8 cellular contexts compared by ENCODE assay signal in the genomic region with DNA sequence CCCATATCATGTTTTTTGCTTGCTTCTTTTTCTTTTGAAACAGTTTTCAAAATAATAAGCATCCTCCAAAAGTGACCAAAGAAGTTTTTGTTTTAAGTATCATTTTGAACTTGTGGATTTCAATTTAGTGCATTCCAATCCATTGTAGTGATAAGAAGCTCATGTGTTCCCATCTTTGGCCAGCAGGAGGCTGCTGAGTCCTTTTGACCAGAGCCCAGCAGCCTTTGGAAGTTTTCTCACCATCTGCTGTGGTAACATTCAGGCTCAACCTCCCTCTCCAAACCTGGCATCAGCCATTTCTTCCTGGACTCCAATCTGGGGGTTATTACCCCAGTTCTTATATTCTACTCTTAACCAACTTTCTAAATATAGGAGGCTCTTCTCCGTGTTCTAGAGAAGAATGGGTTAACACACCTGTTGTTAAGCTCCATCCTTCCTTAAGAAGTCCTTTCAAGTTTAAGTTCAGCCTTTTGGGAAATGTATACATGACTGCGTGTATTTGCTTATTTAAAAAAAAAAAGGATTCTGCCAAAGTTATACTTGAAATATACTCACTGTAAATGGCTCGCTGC. TPM values are rescaled to one million over a fixed set of nuclear protein-coding genes. Genes with fewer than 3 reads are reported as not detected.
A peak's percentile ranks its signal among the peaks of the same experiment; 100 is the strongest.
DNase-seq lines count a peak whose midpoint lies in the region; ATAC-seq and TF ChIP-seq lines count a peak whose summit lies in the region.

No MANE protein-coding gene starts in this region.

- ATAC-seq in CD4-positive, alpha-beta T cell (ENCODE audit: poor library complexity) = no peak
- peak; percentile 58 for ATAC-seq in GM18520 (IDR thresholded peaks at IDR 0.05; ENCODE audit: unreplicated experiment)
- ATAC-seq in HG03196 (IDR thresholded peaks at IDR 0.05; ENCODE audit: unreplicated experiment) = peak; percentile 61
- ATAC-seq in HG03571 (IDR thresholded peaks at IDR 0.05; ENCODE audit: unreplicated experiment) = no peak

- peak; percentile 55 for TF ChIP-seq CTCF in CD4-positive, alpha-beta T cell (IDR thresholded peaks at IDR 0.05)
- peak; percentile 90 for TF ChIP-seq CTCF in retinal pigment epithelial cell (conservative IDR thresholded peaks at IDR 0.05; ENCODE audit: low read depth, low read length)

- H3K36me3 Mint-ChIP-seq in CD4-positive, alpha-beta T cell (ENCODE audit: low read depth) = no peaks in the 10 kb centered on the region
- no peaks in the 10 kb centered on the region for H3K36me3 Mint-ChIP-seq in activated naive CD4-positive, alpha-beta T cell treated with anti-CD3 and anti-CD28 coated beads, Interleukin-2, amount 10 ng/mL, durations not matched to agents 7 days and 5 days

- CTCF ChIA-PET in CD4-positive, alpha-beta T cell (lab: Charles Lee) = interaction anchor here (0.5 to 1.5 kb wide), 4 partner anchors 36 to 217 kb away, joined by 3 to 8 read pairs (median 4); no protein-coding TSS in a partner anchor
- CTCF ChIA-PET in activated naive CD4-positive, alpha-beta T cell treated with anti-CD3 and anti-CD28 coated beads, Interleukin-2, amount 10 ng/mL, durations not matched to agents 7 days and 5 days (lab: Charles Lee) = interaction anchor here (0.7 to 3.6 kb wide), 21 partner anchors 9 to 908 kb away, joined by 3 to 32 read pairs (median 4); partner anchors contain the start of gene MRPS5

- no peaks in the 10 kb centered on the region for H3K27me3 ChIP-seq in CD4-positive, alpha-beta T cell (ENCODE audit: control insufficient read depth, insufficient read depth, low read length)

- intact Hi-C loops in CD4-positive, alpha-beta T cell (cut with DNase I, micrococcal nuclease) = loop anchor here (1.0 kb wide), 1 partner anchor 129 kb away; no protein-coding TSS in a partner anchor
- intact Hi-C loops in cardiac septum (cut with DNase I) = loop anchor here (5.0 kb wide), 1 partner anchor 131 kb away; no protein-coding TSS in a partner anchor

- H3K27me3 Mint-ChIP-seq in CD4-positive, alpha-beta T cell = peaks cover 22% of the 10 kb centered on the region
- H3K27me3 Mint-ChIP-seq in activated naive CD4-positive, alpha-beta T cell treated with anti-CD3 and anti-CD28 coated beads, Interleukin-2, amount 10 ng/mL, durations not matched to agents 7 days and 5 days = peaks cover 29% of the 10 kb centered on the region

- H3K27ac ChIP-seq in CD4-positive, alpha-beta T cell (ENCODE audit: low read depth, low read length) = no peak overlapping the region

- peak in 7 of 10 experiments; percentile 6 to 33 (median 20) for DNase-seq in CD4-positive, alpha-beta T cell
- peak; percentile 53 for DNase-seq in NCI-H748 (lab: John Stamatoyannopoulos, UW; ENCODE audit: unreplicated experiment)
- peak; percentile 70 for DNase-seq in activated naive CD4-positive, alpha-beta T cell treated with anti-CD3 and anti-CD28 coated beads, Interleukin-2, amount 10 ng/mL, durations not matched to agents 7 days and 5 days
- DNase-seq in cardiac septum (ENCODE audit: low spot score) = peak; percentile 14
- peak; percentile 26 for DNase-seq in retinal pigment epithelial cell (ENCODE audit: low read depth)

- no peak overlapping the region for H3K4me3 ChIP-seq in retinal pigment epithelial cell (ENCODE audit: low read length)

- H3K4me3 Mint-ChIP-seq in CD4-positive, alpha-beta T cell = no peak overlapping the region
- no peak overlapping the region for H3K4me3 Mint-ChIP-seq in activated naive CD4-positive, alpha-beta T cell treated with anti-CD3 and anti-CD28 coated beads, Interleukin-2, amount 10 ng/mL, durations not matched to agents 7 days and 5 days

- POLR2A ChIA-PET in CD4-positive, alpha-beta T cell (lab: Charles Lee) = interaction anchor here (0.7 kb wide), 2 partner anchors 37 to 39 kb away, joined by 3 read pairs; partner anchors contain the start of gene MAL

- no peaks in the 10 kb centered on the region for H3K9me3 ChIP-seq in CD4-positive, alpha-beta T cell (ENCODE audit: control insufficient read depth, low read length)

- no peaks in the 10 kb centered on the region for H3K9me3 Mint-ChIP-seq in CD4-positive, alpha-beta T cell
- H3K9me3 Mint-ChIP-seq in activated naive CD4-positive, alpha-beta T cell treated with anti-CD3 and anti-CD28 coated beads, Interleukin-2, amount 10 ng/mL, durations not matched to agents 7 days and 5 days = no peaks in the 10 kb centered on the region

- H3K4me1 Mint-ChIP-seq in CD4-positive, alpha-beta T cell (ENCODE audit: low read depth) = no peaks in the 10 kb centered on the region
- H3K4me1 Mint-ChIP-seq in activated naive CD4-positive, alpha-beta T cell treated with anti-CD3 and anti-CD28 coated beads, Interleukin-2, amount 10 ng/mL, durations not matched to agents 7 days and 5 days = peaks cover 3% of the 10 kb centered on the region

- no peak overlapping the region for H3K27ac Mint-ChIP-seq in CD4-positive, alpha-beta T cell
- no peak overlapping the region for H3K27ac Mint-ChIP-seq in activated naive CD4-positive, alpha-beta T cell treated with anti-CD3 and anti-CD28 coated beads, Interleukin-2, amount 10 ng/mL, durations not matched to agents 7 days and 5 days

RNA-seq across cellular contexts. Expression of gene MAL, which starts 39.0 kb away (rescaled TPM):
- 100 to 1,000 TPM; 101 to 102 TPM for total RNA-seq in CD4-positive, alpha-beta T cell
- 8.3 TPM for total RNA-seq in cardiac septum

Comparison
In these comparisons a context has a peak if more than half of its experiments do, and no peak if none do; other contexts are left out.
1. ATAC-seq: peak in GM18520 (single experiment) and HG03196 (single experiment); none in CD4-positive, alpha-beta T cell (single experiment) and HG03571 (single experiment).
2. DNase-seq: peak in every context shown above with its lines; median percentile 70 in activated naive CD4-positive, alpha-beta T cell treated with anti-CD3 and anti-CD28 coated beads, Interleukin-2, amount 10 ng/mL, durations not matched to agents 7 days and 5 days; 53 in NCI-H748; 26 in retinal pigment epithelial cell; 20 in CD4-positive, alpha-beta T cell; 14 in cardiac septum.
3. RNA of gene MAL, which starts 39.0 kb away (total RNA-seq): 101 to 102 TPM in CD4-positive, alpha-beta T cell; 8.3 TPM in cardiac septum (single experiment); every median in the first group is over 10 times any median in the second.